ENCODE assay signal across 18 cellular contexts in genomic region chr11:91932151-91932821, GRCh38.
DNase-seq lines count a peak whose midpoint lies in the region; ATAC-seq, FAIRE-seq and TF ChIP-seq lines count a peak whose summit lies in the region.
"Had no signal": no experiment of that assay in that cellular context is flagged by ENCODE, and none has a peak within 500 bp of the region (broad histone marks: within the 10 kb centered on the region; RNA-seq: fewer than 3 reads in every experiment).

No MANE protein-coding gene starts in this region.

- H3K4me1 ChIP-seq in liver (ENCODE audit: control insufficient read depth in 4 of 4, insufficient read depth in 4 of 4, low read length in 3 of 4) (peaks cover 0 to 6% (median 5%) of the 10 kb centered on the region in 4 donors), HepG2 (ENCODE audit: insufficient read depth, low read length) (no peaks in the 10 kb centered on the region), mesendoderm (ENCODE audit: control insufficient read depth, low read depth, low read length) (peaks cover 2% of the 10 kb centered on the region)

- H3K4ac ChIP-seq in mesendoderm (ENCODE audit: low read depth, low read length): no peak overlapping the region

- in situ Hi-C loops in HepG2 (cut with HindIII; ENCODE audit: extremely low pct_ligation_motif_present, low pct_unique_long_range_greater_than_20kb): no loop called here

- intact Hi-C loops in HepG2 (cut with micrococcal nuclease; ENCODE audit: unreplicated experiment): no loop called here
- intact Hi-C loops in activated CD8-positive, alpha-beta T cell treated with anti-CD3 and anti-CD28 coated beads for 36 hours (cut with micrococcal nuclease): no loop called here

- 47% methylated on average over 11 of the region's 11 CpGs for WGBS in liver
- 3% methylated on average over 10 of the region's 11 CpGs for WGBS in HepG2 (ENCODE audit: low lambda C conversion rate)
- WGBS in mesendoderm (ENCODE audit: extremely low coverage, insufficient coverage, low lambda C conversion rate): no CpG with 5 or more reads among the region's 11 CpGs

- no peak overlapping the region for H2BK120ac ChIP-seq in mesendoderm (ENCODE audit: low read depth, low read length)

- no peaks in the 10 kb centered on the region for H4K20me1 ChIP-seq in HepG2 (ENCODE audit: insufficient read depth, low read length)

- POLR2A ChIA-PET in HepG2 (lab: Yijun Ruan, JAX): no interaction called here
- POLR2A ChIA-PET in activated CD8-positive, alpha-beta T cell treated with anti-CD3 and anti-CD28 coated beads for 36 hours (lab: Charles Lee): no interaction called here

- no peak overlapping the region for H4K8ac ChIP-seq in mesendoderm (ENCODE audit: low read depth, low read length)

- no peaks in the 10 kb centered on the region for H3K79me2 ChIP-seq in HepG2 (ENCODE audit: insufficient read depth, low read length)
- no peaks in the 10 kb centered on the region for H3K79me2 ChIP-seq in mesendoderm (ENCODE audit: control insufficient read depth, insufficient read depth, low read length)

- H3K9me3 Mint-ChIP-seq in activated CD8-positive, alpha-beta T cell treated with anti-CD3 and anti-CD28 coated beads for 36 hours: no peaks in the 10 kb centered on the region
- H3K9me3 Mint-ChIP-seq: activated B cell treated with CpG ODN at 0.5 μM for 24 hours, endodermal cell had no signal

- BruUV-seq in HepG2 (replicated peaks; lab: Mats Ljungman, UMichigan): no TSS peak

- H3K79me1 ChIP-seq in mesendoderm (ENCODE audit: low read length): no peaks in the 10 kb centered on the region

- TF ChIP-seq POLR2A in HepG2 (IDR thresholded peaks at IDR 0.05; ENCODE audit: insufficient read depth in 1 of 2, low read depth in 2 of 2, low read length in 2 of 2): no peak

- no peak overlapping the region for H3K4me3 ChIP-seq in liver (ENCODE audit: low read depth in 1 of 3, low read length in 3 of 3)
- H3K4me3 ChIP-seq in HepG2 (replicated peaks in 1 of 3; ENCODE audit: insufficient read depth in 1 of 3, low read depth in 2 of 3, low read length in 3 of 3): no peak overlapping the region
- no peak overlapping the region for H3K4me3 ChIP-seq in mesendoderm (ENCODE audit: low read length)
- H3K4me3 ChIP-seq: cardiac muscle cell had no signal

- no peaks in the 10 kb centered on the region for H3K4me1 Mint-ChIP-seq in activated CD8-positive, alpha-beta T cell treated with anti-CD3 and anti-CD28 coated beads for 36 hours (ENCODE audit: low read depth)
- H3K4me1 Mint-ChIP-seq: activated B cell treated with CpG ODN at 0.5 μM for 24 hours; activated naive CD4-positive, alpha-beta T cell treated with anti-CD3 and anti-CD28 coated beads, Interleukin-2, amount 10 ng/mL, durations not matched to agents 7 days and 5 days; naive B cell had no signal

- peak overlapping the region; percentile 59 for H3K56ac ChIP-seq in mesendoderm (ENCODE audit: low read length)

- no peak for DNase-seq in HepG2 (ENCODE audit: low spot score)
- DNase-seq in astrocyte of the hippocampus (ENCODE audit: low read depth, low spot score): peak; percentile 43
- peak; percentile 40 for DNase-seq in mesendoderm
- DNase-seq in stimulated activated CD4-positive, alpha-beta T cell treated with anti-CD3 and anti-CD28 coated beads, Interleukin-4, amount 100 ng/mL, for 4 hours: no peak
- DNase-seq in activated CD8-positive, alpha-beta T cell treated with anti-CD3 and anti-CD28 coated beads for 36 hours: no peak
- no peak for DNase-seq in substantia nigra (lab: John Stamatoyannopoulos, UW)
- DNase-seq in stimulated activated CD8-positive, alpha-beta memory T cell treated with anti-CD3 and anti-CD28 coated beads, Interleukin-4, amount 100 ng/mL, for 48 hours: no peak
- DNase-seq: activated B cell treated with CpG ODN at 0.5 μM for 24 hours; activated naive CD4-positive, alpha-beta T cell treated with anti-CD3 and anti-CD28 coated beads, Interleukin-2, amount 10 ng/mL, durations not matched to agents 7 days and 5 days; DMS153; endodermal cell; naive B cell; NCI-H1105 treated with DMSO at 0.1 percent for 48 hours; SW 1271 had no signal

- no peak overlapping the region for H3K23ac ChIP-seq in mesendoderm (ENCODE audit: low read length)

- no peak overlapping the region for H3K18ac ChIP-seq in mesendoderm (ENCODE audit: low read length)

- H3K4me3 Mint-ChIP-seq in activated CD8-positive, alpha-beta T cell treated with anti-CD3 and anti-CD28 coated beads for 36 hours: no peak overlapping the region
- H3K4me3 Mint-ChIP-seq: activated B cell treated with CpG ODN at 0.5 μM for 24 hours; activated naive CD4-positive, alpha-beta T cell treated with anti-CD3 and anti-CD28 coated beads, Interleukin-2, amount 10 ng/mL, durations not matched to agents 7 days and 5 days; endodermal cell; naive B cell; stimulated activated naive CD8-positive, alpha-beta T cell treated with anti-CD3 and anti-CD28 coated beads, Interleukin-15, Interleukin-2, amounts not matched to agents 100 ng/mL and 50 ng/mL, for 24 hours had no signal

- H2BK5ac ChIP-seq in mesendoderm (ENCODE audit: low read length): peak overlapping the region; percentile 9

- H3K4me2 ChIP-seq in HepG2 (ENCODE audit: low read depth, low read length) (no peak overlapping the region), mesendoderm (ENCODE audit: low read length) (no peak overlapping the region)

- TF ChIP-seq CTCF in liver (IDR thresholded peaks at IDR 0.05; ENCODE audit: low read depth, low read length, missing input control): no peak
- no peak for TF ChIP-seq CTCF in HepG2 (CRISPR knock-in tag; IDR thresholded peaks at IDR 0.05)
- TF ChIP-seq CTCF in activated CD8-positive, alpha-beta T cell treated with anti-CD3 and anti-CD28 coated beads for 36 hours (IDR thresholded peaks at IDR 0.05): no peak

- no peak overlapping the region for H3K27ac Mint-ChIP-seq in activated CD8-positive, alpha-beta T cell treated with anti-CD3 and anti-CD28 coated beads for 36 hours
- H3K27ac Mint-ChIP-seq: activated B cell treated with CpG ODN at 0.5 μM for 24 hours; activated naive CD4-positive, alpha-beta T cell treated with anti-CD3 and anti-CD28 coated beads, Interleukin-2, amount 10 ng/mL, durations not matched to agents 7 days and 5 days; endodermal cell; stimulated activated naive CD8-positive, alpha-beta T cell treated with anti-CD3 and anti-CD28 coated beads, Interleukin-15, Interleukin-2, amounts not matched to agents 100 ng/mL and 50 ng/mL, for 24 hours had no signal

- no peak overlapping the region for H2BK15ac ChIP-seq in mesendoderm (replicated peaks; ENCODE audit: low read depth)

- no peak overlapping the region for H2AK5ac ChIP-seq in mesendoderm (ENCODE audit: low read length)

- H3K36me3 ChIP-seq in liver (ENCODE audit: control insufficient read depth in 4 of 4, insufficient read depth in 3 of 4, low read depth in 1 of 4, low read length in 3 of 4) (no peaks in the 10 kb centered on the region), HepG2 (replicated peaks in 1 of 2; ENCODE audit: control insufficient read depth in 1 of 2, insufficient read depth in 2 of 2, low read length in 2 of 2) (no peaks in the 10 kb centered on the region), mesendoderm (ENCODE audit: control insufficient read depth, insufficient read depth, low read length) (no peaks in the 10 kb centered on the region)
- H3K36me3 ChIP-seq: cardiac muscle cell had no signal

- no peak for ATAC-seq in HepG2
- no peak for ATAC-seq in activated CD8-positive, alpha-beta T cell treated with anti-CD3 and anti-CD28 coated beads for 36 hours
- ATAC-seq: Panc1 had no signal

- no peaks in the 10 kb centered on the region for H3K36me3 Mint-ChIP-seq in activated CD8-positive, alpha-beta T cell treated with anti-CD3 and anti-CD28 coated beads for 36 hours (ENCODE audit: low read depth)
- H3K36me3 Mint-ChIP-seq: activated naive CD4-positive, alpha-beta T cell treated with anti-CD3 and anti-CD28 coated beads, Interleukin-2, amount 10 ng/mL, durations not matched to agents 7 days and 5 days; naive B cell had no signal

- no peak overlapping the region for H2AFZ ChIP-seq in HepG2 (ENCODE audit: low read length)

- CTCF ChIA-PET in HepG2 (lab: Yijun Ruan, JAX; ENCODE audit: low intra/inter-chr PET ratio, low total read pairs): no interaction called here
- CTCF ChIA-PET in activated CD8-positive, alpha-beta T cell treated with anti-CD3 and anti-CD28 coated beads for 36 hours (lab: Charles Lee): no interaction called here

- H3K27me3 Mint-ChIP-seq in activated CD8-positive, alpha-beta T cell treated with anti-CD3 and anti-CD28 coated beads for 36 hours: no peaks in the 10 kb centered on the region
- H3K27me3 Mint-ChIP-seq: activated B cell treated with CpG ODN at 0.5 μM for 24 hours; activated naive CD4-positive, alpha-beta T cell treated with anti-CD3 and anti-CD28 coated beads, Interleukin-2, amount 10 ng/mL, durations not matched to agents 7 days and 5 days; naive B cell; stimulated activated naive CD8-positive, alpha-beta T cell treated with anti-CD3 and anti-CD28 coated beads, Interleukin-15, Interleukin-2, amounts not matched to agents 100 ng/mL and 50 ng/mL, for 24 hours had no signal

- H4K5ac ChIP-seq in mesendoderm (ENCODE audit: low read length): no peak overlapping the region

- H3K27me3 ChIP-seq in liver (ENCODE audit: control insufficient read depth in 4 of 4, insufficient read depth in 4 of 4, low read length in 3 of 4): no peaks in the 10 kb centered on the region
- H3K27me3 ChIP-seq in HepG2 (ENCODE audit: control insufficient read depth in 1 of 2, insufficient read depth in 2 of 2, low read length in 2 of 2): no peaks in the 10 kb centered on the region
- no peaks in the 10 kb centered on the region for H3K27me3 ChIP-seq in mesendoderm (ENCODE audit: insufficient read depth, low read length, poor library complexity)
- H3K27me3 ChIP-seq: cardiac muscle cell had no signal

- TF ChIP-seq EP300 in HepG2 (IDR thresholded peaks at IDR 0.05; ENCODE audit: low read depth in 2 of 2, low read length in 2 of 2): no peak
- TF ChIP-seq EP300 in HepG2 (CRISPR knock-in tag; IDR thresholded peaks at IDR 0.05; ENCODE audit: borderline replicate concordance): no peak

- no peaks in the 10 kb centered on the region for H3K9me3 ChIP-seq in liver (ENCODE audit: control insufficient read depth in 4 of 4, low read length in 3 of 4)
- peaks cover 22% of the 10 kb centered on the region; the same call in 1 of the 2 replicates for H3K9me3 ChIP-seq in HepG2 (ENCODE audit: low read length)

- H3K9ac ChIP-seq in liver (ENCODE audit: low read depth in 1 of 2, low read length in 2 of 2) (no peak overlapping the region), HepG2 (ENCODE audit: insufficient read depth, low read depth, low read length) (no peak overlapping the region), mesendoderm (ENCODE audit: low read length) (no peak overlapping the region)

- TF ChIP-seq RAD21 in liver (IDR thresholded peaks at IDR 0.05): peak in 1 of 2 donors; percentile 12
- TF ChIP-seq RAD21 in HepG2 (CRISPR knock-in tag; IDR thresholded peaks at IDR 0.05): no peak

- no peak for FAIRE-seq in HepG2 (lab: Jason Lieb, UNC)

- peak overlapping the region in 1 of 2 donors; percentile 31 for H3K27ac ChIP-seq in liver (ENCODE audit: low read depth in 1 of 2, low read length in 2 of 2)
- no peak overlapping the region for H3K27ac ChIP-seq in HepG2 (ENCODE audit: extremely low read length, insufficient read depth, low read length)
- H3K27ac ChIP-seq in mesendoderm (ENCODE audit: low read depth, low read length): peak overlapping the region; percentile 38
- H3K27ac ChIP-seq in substantia nigra (ENCODE audit: low read depth, low read length, poor library complexity, severe bottlenecking): no peak overlapping the region
- H3K27ac ChIP-seq: cardiac muscle cell had no signal

Comparison
In these comparisons a context has a peak if more than half of its experiments do, and no peak if none do; other contexts are left out.
1. DNase-seq: peak in astrocyte of the hippocampus (single experiment) and mesendoderm (single experiment); none in HepG2 (single experiment), stimulated activated CD4-positive, alpha-beta T cell treated with anti-CD3 and anti-CD28 coated beads, Interleukin-4, amount 100 ng/mL, for 4 hours (0 of 2), activated CD8-positive, alpha-beta T cell treated with anti-CD3 and anti-CD28 coated beads for 36 hours (single experiment), substantia nigra (0 of 49) and stimulated activated CD8-positive, alpha-beta memory T cell treated with anti-CD3 and anti-CD28 coated beads, Interleukin-4, amount 100 ng/mL, for 48 hours (single experiment).